ENCODE assay signal across 12 cellular contexts in the genomic region with DNA sequence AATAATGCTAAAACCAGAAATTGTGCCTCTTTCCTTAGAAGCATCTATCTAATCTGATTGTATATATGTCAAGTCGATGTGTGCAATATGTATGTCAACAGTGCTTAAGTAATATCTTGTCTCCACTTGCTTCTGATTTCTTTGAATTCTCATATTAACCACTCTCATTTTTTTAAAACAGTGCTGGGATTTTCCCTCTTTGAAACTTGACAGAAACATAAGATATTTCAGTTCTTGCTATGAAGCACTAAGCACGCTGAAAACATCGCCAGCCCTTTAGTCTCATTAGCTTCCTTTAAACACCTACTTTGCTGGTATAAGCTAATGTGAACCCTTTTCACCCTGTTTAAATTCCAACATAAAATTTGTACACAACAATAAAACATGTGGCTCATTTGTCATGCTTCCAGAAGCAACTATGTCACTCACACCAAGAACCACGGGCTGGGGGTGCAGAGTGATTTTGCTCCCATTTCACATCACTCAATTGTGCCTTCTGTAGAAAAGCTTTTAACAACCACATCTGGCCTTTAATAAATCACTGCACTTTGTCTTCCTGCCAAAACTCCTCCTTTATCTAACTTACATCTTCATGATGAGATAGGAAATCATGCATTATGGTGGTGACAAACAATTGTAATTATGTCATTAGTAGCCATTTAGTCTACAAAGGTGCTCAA.
DNase-seq lines count a peak whose midpoint lies in the region; ATAC-seq and TF ChIP-seq lines count a peak whose summit lies in the region.
"Had no signal": no experiment of that assay in that cellular context is flagged by ENCODE, and none has a peak within 500 bp of the region (broad histone marks: within the 10 kb centered on the region; RNA-seq: fewer than 3 reads in every experiment).

No MANE protein-coding gene starts in this region.

- no peaks in the 10 kb centered on the region for H3K27me3 Mint-ChIP-seq in activated naive CD4-positive, alpha-beta T cell treated with anti-CD3 and anti-CD28 coated beads for 36 hours (ENCODE audit: low read depth)
- peaks cover 13% of the 10 kb centered on the region for H3K27me3 Mint-ChIP-seq in activated naive CD4-positive, alpha-beta T cell treated with anti-CD3 and anti-CD28 coated beads, Interleukin-2, amount 10 ng/mL, durations not matched to agents 7 days and 5 days
- H3K27me3 Mint-ChIP-seq in central memory CD8-positive, alpha-beta T cell: no peaks in the 10 kb centered on the region
- H3K27me3 Mint-ChIP-seq in stimulated activated naive CD8-positive, alpha-beta T cell treated with anti-CD3 and anti-CD28 coated beads, Interleukin-15, Interleukin-2, amounts not matched to agents 100 ng/mL and 50 ng/mL, for 24 hours: no peaks in the 10 kb centered on the region
- H3K27me3 Mint-ChIP-seq in immature natural killer cell (ENCODE audit: low read depth in 3 of 3): peaks cover 0 to 6% (median 1%) of the 10 kb centered on the region in 3 donors

- H3K9me3 Mint-ChIP-seq in activated naive CD4-positive, alpha-beta T cell treated with anti-CD3 and anti-CD28 coated beads for 36 hours: no peaks in the 10 kb centered on the region
- H3K9me3 Mint-ChIP-seq in activated naive CD4-positive, alpha-beta T cell treated with anti-CD3 and anti-CD28 coated beads, Interleukin-2, amount 10 ng/mL, durations not matched to agents 7 days and 5 days: no peaks in the 10 kb centered on the region
- no peaks in the 10 kb centered on the region for H3K9me3 Mint-ChIP-seq in central memory CD8-positive, alpha-beta T cell
- no peaks in the 10 kb centered on the region for H3K9me3 Mint-ChIP-seq in stimulated activated naive CD8-positive, alpha-beta T cell treated with anti-CD3 and anti-CD28 coated beads, Interleukin-15, Interleukin-2, amounts not matched to agents 100 ng/mL and 50 ng/mL, for 24 hours
- H3K9me3 Mint-ChIP-seq in immature natural killer cell: no peaks in the 10 kb centered on the region

- TF ChIP-seq CTCF in GM10248 (IDR thresholded peaks at IDR 0.05; ENCODE audit: control extremely low read depth, extremely low read depth, low read depth, missing control alignments): no peak

- POLR2A ChIA-PET in GM10248 (lab: Yijun Ruan, JAX): interaction anchor here (0.6 kb wide), 1 partner anchor 103 kb away, joined by 4 read pairs; no protein-coding TSS in a partner anchor

- H3K4me1 Mint-ChIP-seq in activated naive CD4-positive, alpha-beta T cell treated with anti-CD3 and anti-CD28 coated beads for 36 hours (ENCODE audit: low read depth): peaks cover 87% of the 10 kb centered on the region
- H3K4me1 Mint-ChIP-seq in activated naive CD4-positive, alpha-beta T cell treated with anti-CD3 and anti-CD28 coated beads, Interleukin-2, amount 10 ng/mL, durations not matched to agents 7 days and 5 days: peaks cover 56% of the 10 kb centered on the region
- H3K4me1 Mint-ChIP-seq in central memory CD8-positive, alpha-beta T cell: peaks cover 48% of the 10 kb centered on the region
- H3K4me1 Mint-ChIP-seq in stimulated activated naive CD8-positive, alpha-beta T cell treated with anti-CD3 and anti-CD28 coated beads, Interleukin-15, Interleukin-2, amounts not matched to agents 100 ng/mL and 50 ng/mL, for 24 hours (ENCODE audit: low read depth): peaks cover 96% of the 10 kb centered on the region
- peaks cover 13% of the 10 kb centered on the region in 2 donors for H3K4me1 Mint-ChIP-seq in immature natural killer cell

- peak overlapping the region; percentile 56 for H3K4me3 Mint-ChIP-seq in activated naive CD4-positive, alpha-beta T cell treated with anti-CD3 and anti-CD28 coated beads for 36 hours
- no peak overlapping the region for H3K4me3 Mint-ChIP-seq in activated naive CD4-positive, alpha-beta T cell treated with anti-CD3 and anti-CD28 coated beads, Interleukin-2, amount 10 ng/mL, durations not matched to agents 7 days and 5 days
- peak overlapping the region; percentile 18 for H3K4me3 Mint-ChIP-seq in central memory CD8-positive, alpha-beta T cell
- peak overlapping the region; percentile 74 for H3K4me3 Mint-ChIP-seq in stimulated activated naive CD8-positive, alpha-beta T cell treated with anti-CD3 and anti-CD28 coated beads, Interleukin-15, Interleukin-2, amounts not matched to agents 100 ng/mL and 50 ng/mL, for 24 hours
- no peak overlapping the region for H3K4me3 Mint-ChIP-seq in immature natural killer cell

- CTCF ChIA-PET in activated naive CD4-positive, alpha-beta T cell treated with anti-CD3 and anti-CD28 coated beads for 36 hours (lab: Charles Lee): interaction anchor here (0.6 to 2.7 kb wide), 21 partner anchors 10 to 186 kb away, joined by 3 to 19 read pairs (median 5); no protein-coding TSS in a partner anchor
- CTCF ChIA-PET in activated naive CD4-positive, alpha-beta T cell treated with anti-CD3 and anti-CD28 coated beads, Interleukin-2, amount 10 ng/mL, durations not matched to agents 7 days and 5 days (lab: Charles Lee): interaction anchor here (1.3 to 2.4 kb wide), 8 partner anchors 9 to 91 kb away, joined by 3 to 7 read pairs (median 4); no protein-coding TSS in a partner anchor
- CTCF ChIA-PET in GM10248 (lab: Yijun Ruan, JAX): interaction anchor here (1.2 to 2.8 kb wide), 8 partner anchors 7 to 192 kb away, joined by 3 to 12 read pairs (median 5); no protein-coding TSS in a partner anchor

- DNase-seq in activated naive CD4-positive, alpha-beta T cell treated with anti-CD3 and anti-CD28 coated beads for 36 hours: peak; percentile 67
- DNase-seq in activated naive CD4-positive, alpha-beta T cell treated with anti-CD3 and anti-CD28 coated beads, Interleukin-2, amount 10 ng/mL, durations not matched to agents 7 days and 5 days: no peak
- peak; percentile 31 for DNase-seq in NCI-H748 treated with DMSO at 0.1 percent for 48 hours (lab: John Stamatoyannopoulos, UW)
- no peak for DNase-seq in central memory CD8-positive, alpha-beta T cell (ENCODE audit: low spot score in 2 of 2)
- no peak for DNase-seq in NCI-H2081 treated with DMSO at 0.1 percent for 48 hours (lab: John Stamatoyannopoulos, UW)
- no peak for DNase-seq in GM10248 (ENCODE audit: extremely low spot score)
- DNase-seq in immature natural killer cell: no peak
- DNase-seq: dermis blood vessel endothelial cell; NCI-H1436 treated with DMSO at 0.1 percent for 48 hours; NK-92 treated with Interleukin-12 subunit alpha and Interleukin-12 subunit beta, amount 100 ng/mL, for 24 hours; posterior cingulate gyrus had no signal

- H3K36me3 Mint-ChIP-seq in activated naive CD4-positive, alpha-beta T cell treated with anti-CD3 and anti-CD28 coated beads for 36 hours (ENCODE audit: low read depth): peaks cover 3% of the 10 kb centered on the region
- peaks cover 7% of the 10 kb centered on the region for H3K36me3 Mint-ChIP-seq in activated naive CD4-positive, alpha-beta T cell treated with anti-CD3 and anti-CD28 coated beads, Interleukin-2, amount 10 ng/mL, durations not matched to agents 7 days and 5 days
- H3K36me3 Mint-ChIP-seq in central memory CD8-positive, alpha-beta T cell (ENCODE audit: insufficient read depth): peaks cover 6% of the 10 kb centered on the region
- no peaks in the 10 kb centered on the region for H3K36me3 Mint-ChIP-seq in stimulated activated naive CD8-positive, alpha-beta T cell treated with anti-CD3 and anti-CD28 coated beads, Interleukin-15, Interleukin-2, amounts not matched to agents 100 ng/mL and 50 ng/mL, for 24 hours (ENCODE audit: low read depth)
- peaks cover 0 to 3% (median 3%) of the 10 kb centered on the region in 3 donors for H3K36me3 Mint-ChIP-seq in immature natural killer cell

- peak; percentile 47 for ATAC-seq in central memory CD8-positive, alpha-beta T cell (replicated peaks; ENCODE audit: extremely low read depth, poor library complexity, severe bottlenecking)

- intact Hi-C loops in activated naive CD4-positive, alpha-beta T cell treated with anti-CD3 and anti-CD28 coated beads for 36 hours (cut with micrococcal nuclease): loop anchor here (1.0 to 2.0 kb wide), 8 partner anchors 17 to 737 kb away; partner anchors contain the start of gene FOXP1

- peak overlapping the region; percentile 67 for H3K27ac Mint-ChIP-seq in activated naive CD4-positive, alpha-beta T cell treated with anti-CD3 and anti-CD28 coated beads for 36 hours
- no peak overlapping the region for H3K27ac Mint-ChIP-seq in activated naive CD4-positive, alpha-beta T cell treated with anti-CD3 and anti-CD28 coated beads, Interleukin-2, amount 10 ng/mL, durations not matched to agents 7 days and 5 days
- H3K27ac Mint-ChIP-seq in central memory CD8-positive, alpha-beta T cell (ENCODE audit: low read depth): peak overlapping the region; percentile 35
- H3K27ac Mint-ChIP-seq in stimulated activated naive CD8-positive, alpha-beta T cell treated with anti-CD3 and anti-CD28 coated beads, Interleukin-15, Interleukin-2, amounts not matched to agents 100 ng/mL and 50 ng/mL, for 24 hours: peak overlapping the region; percentile 86
- H3K27ac Mint-ChIP-seq in immature natural killer cell: peak overlapping the region in 2 of 6 donors; percentile 42 to 55

Comparison
In these comparisons a context has a peak if more than half of its experiments do, and no peak if none do; other contexts are left out.
1. DNase-seq: peak in activated naive CD4-positive, alpha-beta T cell treated with anti-CD3 and anti-CD28 coated beads for 36 hours (single experiment) and NCI-H748 treated with DMSO at 0.1 percent for 48 hours (single experiment); none in activated naive CD4-positive, alpha-beta T cell treated with anti-CD3 and anti-CD28 coated beads, Interleukin-2, amount 10 ng/mL, durations not matched to agents 7 days and 5 days (single experiment), central memory CD8-positive, alpha-beta T cell (0 of 2), NCI-H2081 treated with DMSO at 0.1 percent for 48 hours (single experiment), GM10248 (single experiment) and immature natural killer cell (0 of 3).
2. H3K4me3 Mint-ChIP-seq: peak in activated naive CD4-positive, alpha-beta T cell treated with anti-CD3 and anti-CD28 coated beads for 36 hours (single experiment), central memory CD8-positive, alpha-beta T cell (single experiment) and stimulated activated naive CD8-positive, alpha-beta T cell treated with anti-CD3 and anti-CD28 coated beads, Interleukin-15, Interleukin-2, amounts not matched to agents 100 ng/mL and 50 ng/mL, for 24 hours (single experiment); none in activated naive CD4-positive, alpha-beta T cell treated with anti-CD3 and anti-CD28 coated beads, Interleukin-2, amount 10 ng/mL, durations not matched to agents 7 days and 5 days (single experiment) and immature natural killer cell (0 of 5).